In the genomic region with DNA sequence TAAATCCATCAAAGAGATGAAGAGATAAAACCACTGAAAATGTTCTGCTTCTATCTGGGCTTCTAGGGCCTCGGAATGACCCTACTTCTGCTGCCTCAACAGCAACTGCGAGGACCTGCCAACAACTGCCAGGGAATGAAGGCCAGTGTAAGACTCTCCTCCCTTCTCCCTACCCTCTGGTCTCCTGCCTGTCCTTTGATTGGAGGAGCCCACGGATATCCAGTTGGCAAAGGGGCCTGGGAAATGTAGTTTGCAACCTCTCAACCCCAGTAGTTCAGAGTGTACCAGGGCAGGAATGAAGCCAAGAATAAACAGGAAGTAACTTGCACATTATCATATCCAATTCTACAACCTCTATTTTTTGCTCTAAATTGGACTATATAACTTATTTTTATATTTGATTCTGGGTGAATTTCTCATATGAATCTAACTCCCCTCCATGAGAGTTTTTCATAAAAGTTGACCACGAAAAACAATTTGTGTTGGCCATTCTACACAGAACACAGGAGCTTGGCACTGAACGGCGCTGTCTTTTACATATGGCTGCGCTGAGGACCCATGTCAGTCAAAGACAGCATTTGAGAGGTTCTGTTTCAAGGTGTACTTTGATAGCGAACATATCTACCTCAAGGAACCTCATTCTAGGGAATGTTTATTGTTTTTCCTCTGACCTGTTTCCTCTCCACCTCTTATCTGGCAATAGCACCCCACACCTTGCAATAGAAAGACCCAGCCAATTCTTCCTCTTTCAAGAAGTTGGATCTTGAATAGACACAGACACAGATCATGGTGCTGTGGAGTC, we compare ENCODE assay signal across 8 cellular contexts.
DNase-seq lines count a peak whose midpoint lies in the region; ATAC-seq and TF ChIP-seq lines count a peak whose summit lies in the region.

No MANE protein-coding gene starts in this region.

- no peaks in the 10 kb centered on the region for H3K79me2 ChIP-seq in GM23248 (ENCODE audit: insufficient read depth)

- no peak overlapping the region for H3K9ac ChIP-seq in GM23248

- DNase-seq in GM23248: peak; percentile 44
- DNase-seq in NCI-H2107 treated with DMSO at 0.1 percent for 48 hours (lab: John Stamatoyannopoulos, UW; ENCODE audit: unreplicated experiment): peak; percentile 11
- DNase-seq in amniotic epithelial cell (ENCODE audit: low read depth): peak; percentile 89
- DNase-seq in right lobe of liver: no peak
- DNase-seq in esophagus muscularis mucosa (ENCODE audit: extremely low spot score): no peak
- no peak for DNase-seq in effector CD4-positive, alpha-beta T cell
- no peak for DNase-seq in HK-2 (ENCODE audit: unreplicated experiment)
- DNase-seq in stimulated activated CD4-positive, alpha-beta T cell treated with anti-CD3 and anti-CD28 coated beads, Interleukin-4, amount 100 ng/mL, for 1 hour: no peak

- WGBS in GM23248 (ENCODE audit: low coverage in 1 of 2, low lambda C conversion rate in 2 of 2, missing lambda C conversion rate in 2 of 2), 2 experiments: 82 to 83% methylated on average over 8 of the region's 8 CpGs
- 77% methylated on average over 7 of the region's 8 CpGs for WGBS in right lobe of liver (ENCODE audit: insufficient coverage, low coverage, low lambda C conversion rate, missing lambda C conversion rate)
- 79% methylated on average over 7 of the region's 8 CpGs for WGBS in esophagus muscularis mucosa

- H3K9me2 ChIP-seq in GM23248 (ENCODE audit: insufficient read depth): no peaks in the 10 kb centered on the region

- peaks cover 6% of the 10 kb centered on the region for H3K4me1 ChIP-seq in GM23248 (ENCODE audit: insufficient read depth)
- peaks cover 0 to 4% (median 0%) of the 10 kb centered on the region in 4 donors for H3K4me1 ChIP-seq in right lobe of liver
- H3K4me1 ChIP-seq in esophagus muscularis mucosa: no peaks in the 10 kb centered on the region

- ATAC-seq in right lobe of liver: peak; percentile 81 to 88 (median 84)

- H2AFZ ChIP-seq in GM23248: peak overlapping the region; percentile 26; the same call in 1 of the 2 replicates

- TF ChIP-seq POLR2A in right lobe of liver (IDR thresholded peaks at IDR 0.05): no peak
- TF ChIP-seq POLR2A in esophagus muscularis mucosa (IDR thresholded peaks at IDR 0.05; ENCODE audit: low read depth): no peak

- no peak for TF ChIP-seq EP300 in esophagus muscularis mucosa (IDR thresholded peaks at IDR 0.05)

- H3K4me3 ChIP-seq in GM23248 (no peak overlapping the region), right lobe of liver (no peak overlapping the region), esophagus muscularis mucosa (no peak overlapping the region)

- intact Hi-C loops in right lobe of liver (cut with DNase I): no loop called here
- intact Hi-C loops in esophagus muscularis mucosa (cut with DNase I): loop anchor here (10.0 kb wide), 1 partner anchor 182 kb away; no protein-coding TSS in a partner anchor

- no peak overlapping the region for H3K4me2 ChIP-seq in GM23248 (ENCODE audit: unreplicated experiment)

- in situ Hi-C loops in GM23248 (cut with MboI): no loop called here

- no peaks in the 10 kb centered on the region for H3K36me3 ChIP-seq in GM23248 (ENCODE audit: low read depth)
- H3K36me3 ChIP-seq in right lobe of liver: no peaks in the 10 kb centered on the region
- H3K36me3 ChIP-seq in esophagus muscularis mucosa: no peaks in the 10 kb centered on the region

- H3K27me3 ChIP-seq in GM23248 (replicated peaks; ENCODE audit: insufficient read depth): no peaks in the 10 kb centered on the region
- no peaks in the 10 kb centered on the region for H3K27me3 ChIP-seq in right lobe of liver
- H3K27me3 ChIP-seq in esophagus muscularis mucosa: no peaks in the 10 kb centered on the region

- H3K9me3 ChIP-seq in GM23248 (ENCODE audit: low read depth) (no peaks in the 10 kb centered on the region), right lobe of liver (no peaks in the 10 kb centered on the region), esophagus muscularis mucosa (no peaks in the 10 kb centered on the region)

- TF ChIP-seq CTCF in right lobe of liver (IDR thresholded peaks at IDR 0.05): no peak
- no peak for TF ChIP-seq CTCF in esophagus muscularis mucosa (IDR thresholded peaks at IDR 0.05)

- H4K20me1 ChIP-seq in GM23248 (ENCODE audit: insufficient read depth): no peaks in the 10 kb centered on the region

- H3F3A ChIP-seq in GM23248 (ENCODE audit: insufficient read depth): no peaks in the 10 kb centered on the region

- H3K27ac ChIP-seq in GM23248 (no peak overlapping the region), right lobe of liver (no peak overlapping the region), esophagus muscularis mucosa (replicated peaks in 1 of 4) (no peak overlapping the region)

Comparison
In these comparisons a context has a peak if more than half of its experiments do, and no peak if none do; other contexts are left out.
1. DNase-seq: peak in GM23248 (single experiment), NCI-H2107 treated with DMSO at 0.1 percent for 48 hours (single experiment) and amniotic epithelial cell (single experiment); none in right lobe of liver (0 of 3), esophagus muscularis mucosa (single experiment), effector CD4-positive, alpha-beta T cell (single experiment), HK-2 (single experiment) and stimulated activated CD4-positive, alpha-beta T cell treated with anti-CD3 and anti-CD28 coated beads, Interleukin-4, amount 100 ng/mL, for 1 hour (single experiment).